Comparison of ENCODE assay signal across 16 cellular contexts in the genomic region with DNA sequence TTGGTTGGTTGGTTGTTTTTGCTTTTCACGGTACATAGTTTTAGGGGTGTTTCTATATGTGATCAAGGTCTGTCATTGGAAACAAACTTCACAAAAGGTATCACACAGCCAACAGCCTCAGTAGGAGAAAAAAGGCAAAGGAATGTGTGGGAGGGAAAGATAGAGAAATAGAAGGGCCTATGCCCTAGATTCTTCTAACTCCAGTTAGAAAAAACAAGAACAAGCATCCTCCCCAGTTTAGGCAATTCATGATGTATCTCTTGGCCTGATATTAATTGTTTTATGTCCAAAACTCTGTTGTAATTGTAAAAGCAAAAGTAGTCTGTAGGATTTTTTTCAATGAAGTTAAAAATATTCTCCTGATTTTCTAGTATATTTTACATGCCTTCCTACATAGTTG.
DNase-seq lines count a peak whose midpoint lies in the region; ATAC-seq and TF ChIP-seq lines count a peak whose summit lies in the region.
"Had no signal": no experiment of that assay in that cellular context is flagged by ENCODE, and none has a peak within 500 bp of the region (broad histone marks: within the 10 kb centered on the region; RNA-seq: fewer than 3 reads in every experiment).

No MANE protein-coding gene starts in this region.

- H3K4me1 Mint-ChIP-seq in mesothelial cell of epicardium (peaks cover 65% of the 10 kb centered on the region), immature natural killer cell (no peaks in the 10 kb centered on the region)
- H3K4me1 Mint-ChIP-seq: CD4-positive, CD25-positive, alpha-beta regulatory T cell; CD8-positive, alpha-beta memory T cell had no signal

- no peak for TF ChIP-seq CTCF in mesothelial cell of epicardium (IDR thresholded peaks at IDR 0.05; ENCODE audit: unreplicated experiment)

- no peak overlapping the region for H2AFZ ChIP-seq in GM23248

- WGBS in GM23248 (ENCODE audit: low coverage in 1 of 2, low lambda C conversion rate in 2 of 2, missing lambda C conversion rate in 2 of 2), 2 experiments, result 57 to 71% methylated on average over 1 of the region's 1 CpG

- peaks cover 5% of the 10 kb centered on the region for H3K36me3 Mint-ChIP-seq in mesothelial cell of epicardium
- no peaks in the 10 kb centered on the region for H3K36me3 Mint-ChIP-seq in immature natural killer cell
- H3K36me3 Mint-ChIP-seq: CD4-positive, CD25-positive, alpha-beta regulatory T cell; CD8-positive, alpha-beta memory T cell had no signal

- H3K36me3 ChIP-seq in adipocyte (ENCODE audit: control insufficient read depth, insufficient read depth, low read length, severe bottlenecking) (no peaks in the 10 kb centered on the region), GM23248 (ENCODE audit: low read depth) (no peaks in the 10 kb centered on the region)
- H3K36me3 ChIP-seq: BE2C had no signal

- no peaks in the 10 kb centered on the region for H3K79me2 ChIP-seq in GM23248 (ENCODE audit: insufficient read depth)

- no peaks in the 10 kb centered on the region for H3K9me2 ChIP-seq in GM23248 (ENCODE audit: insufficient read depth)

- H3F3A ChIP-seq in GM23248 (ENCODE audit: insufficient read depth), result no peaks in the 10 kb centered on the region

- H3K9me3 Mint-ChIP-seq in mesothelial cell of epicardium (peaks cover 16% of the 10 kb centered on the region), immature natural killer cell (peaks cover 2 to 10% (median 6%) of the 10 kb centered on the region in 6 donors)
- H3K9me3 Mint-ChIP-seq: H9 had no signal

- H3K27me3 ChIP-seq in adipocyte (replicated peaks; ENCODE audit: control insufficient read depth, insufficient read depth, low read length) (no peaks in the 10 kb centered on the region), GM23248 (replicated peaks; ENCODE audit: insufficient read depth) (0 out of 2 replicates have a peak, but pooled peaks cover 5% of the 10 kb centered on the region)
- H3K27me3 ChIP-seq: BE2C had no signal

- DNase-seq in adipocyte (ENCODE audit: low read depth) (no peak), fibroblast of gingiva (ENCODE audit: low read depth) (peak; percentile 49), mesothelial cell of epicardium (ENCODE audit: low spot score in 2 of 2, unreplicated experiment in 2 of 2) (no peak), GM23248 (no peak), immature natural killer cell (no peak)
- no peak for DNase-seq in activated CD8-positive, alpha-beta memory T cell treated with anti-CD3 and anti-CD28 coated beads, Interleukin-2, amount 50 U/mL, for 4 hours
- DNase-seq: ACHN; BE2C; C1 segment of cervical spinal cord; CD4-positive, CD25-positive, alpha-beta regulatory T cell; CD8-positive, alpha-beta memory T cell; COR-L47; GOT3; H9 had no signal

- no peak overlapping the region for H3K4me2 ChIP-seq in GM23248 (ENCODE audit: unreplicated experiment)

- no peak overlapping the region for H3K27ac ChIP-seq in GM23248
- H3K27ac ChIP-seq: HL-60 had no signal

- H3K4me3 ChIP-seq in adipocyte (ENCODE audit: low read length) (peak overlapping the region; percentile 48), GM23248 (no peak overlapping the region)

- H3K4me1 ChIP-seq in adipocyte (ENCODE audit: control insufficient read depth, insufficient read depth, low read length) (peaks cover 26% of the 10 kb centered on the region), GM23248 (ENCODE audit: insufficient read depth) (no peaks in the 10 kb centered on the region)

- H4K20me1 ChIP-seq in GM23248 (ENCODE audit: insufficient read depth), result no peaks in the 10 kb centered on the region

- H3K4me3 Mint-ChIP-seq in mesothelial cell of epicardium (no peak overlapping the region), immature natural killer cell (no peak overlapping the region)
- H3K4me3 Mint-ChIP-seq: CD4-positive, CD25-positive, alpha-beta regulatory T cell; CD8-positive, alpha-beta memory T cell; H9 had no signal

- H3K27ac Mint-ChIP-seq in mesothelial cell of epicardium (peak overlapping the region; percentile 88), immature natural killer cell (no peak overlapping the region)
- H3K27ac Mint-ChIP-seq: CD4-positive, CD25-positive, alpha-beta regulatory T cell; CD8-positive, alpha-beta memory T cell; H9 had no signal

- H3K27me3 Mint-ChIP-seq in mesothelial cell of epicardium (ENCODE audit: low read depth) (no peaks in the 10 kb centered on the region), immature natural killer cell (ENCODE audit: low read depth in 3 of 3) (peaks cover 0 to 4% (median 0%) of the 10 kb centered on the region in 3 donors)
- H3K27me3 Mint-ChIP-seq: CD4-positive, CD25-positive, alpha-beta regulatory T cell; CD8-positive, alpha-beta memory T cell had no signal

- no peak for ATAC-seq in GM19397 (IDR thresholded peaks at IDR 0.05; ENCODE audit: unreplicated experiment)

- peak overlapping the region; percentile 64 for H3K9ac ChIP-seq in adipocyte (ENCODE audit: low read length)
- H3K9ac ChIP-seq in GM23248, result no peak overlapping the region

- no peaks in the 10 kb centered on the region for H3K9me3 ChIP-seq in adipocyte (ENCODE audit: control insufficient read depth, low read length)
- no peaks in the 10 kb centered on the region for H3K9me3 ChIP-seq in GM23248 (ENCODE audit: low read depth)
- H3K9me3 ChIP-seq: BE2C had no signal

- in situ Hi-C loops in GM23248 (cut with MboI), result no loop called here
